Comparison of ENCODE assay signal across 8 cellular contexts in genomic region chr19:19460761-19461265, GRCh38. TPM values are rescaled to one million over a fixed set of nuclear protein-coding genes. Genes with fewer than 3 reads are reported as not detected.
DNase-seq lines count a peak whose midpoint lies in the region; ATAC-seq, FAIRE-seq and TF ChIP-seq lines count a peak whose summit lies in the region.

No MANE protein-coding gene starts in this region.

- TF ChIP-seq POLR2A in endothelial cell of umbilical vein (IDR thresholded peaks at IDR 0.05; ENCODE audit: low read depth, low read length), result no peak

- peak overlapping the region; percentile 99 for H3K27ac Mint-ChIP-seq in activated CD8-positive, alpha-beta T cell treated with anti-CD3 and anti-CD28 coated beads, Interleukin-2, amount 10 ng/mL, durations not matched to agents 7 days and 5 days
- peak overlapping the region; percentile 97 for H3K27ac Mint-ChIP-seq in nephron progenitor cell
- peak overlapping the region; percentile 90 to 97 for H3K27ac Mint-ChIP-seq in stimulated activated naive CD8-positive, alpha-beta T cell treated with anti-CD3 and anti-CD28 coated beads, Interleukin-15, amount 100 ng/mL, for 72 hours

- DNase-seq in activated CD8-positive, alpha-beta T cell treated with anti-CD3 and anti-CD28 coated beads, Interleukin-2, amount 10 ng/mL, durations not matched to agents 7 days and 5 days, result peak; percentile 80
- DNase-seq in endothelial cell of umbilical vein (ENCODE audit: low read depth, low spot score) (peak; percentile 11), nephron progenitor cell (peak; percentile 36)
- peak; percentile 57 to 65 for DNase-seq in stimulated activated naive CD8-positive, alpha-beta T cell treated with anti-CD3 and anti-CD28 coated beads, Interleukin-15, amount 100 ng/mL, for 72 hours

- intact Hi-C loops in endothelial cell of umbilical vein (cut with micrococcal nuclease), result loop anchor here (1.0 to 5.0 kb wide), 2 partner anchors 29 to 74 kb away; no protein-coding TSS in a partner anchor

- H3K9ac ChIP-seq in endothelial cell of umbilical vein (replicated peaks; ENCODE audit: extremely low read depth, insufficient read depth, low read length), result peak overlapping the region; percentile 50

- dilution Hi-C loops in endothelial cell of umbilical vein (cut with MboI; ENCODE audit: extremely low pct_ligation_motif_present, low sequenced_read_pairs), result no loop called here

- peaks cover 89% of the 10 kb centered on the region for H3K4me1 Mint-ChIP-seq in activated CD8-positive, alpha-beta T cell treated with anti-CD3 and anti-CD28 coated beads, Interleukin-2, amount 10 ng/mL, durations not matched to agents 7 days and 5 days (ENCODE audit: low read depth)
- peaks cover 72% of the 10 kb centered on the region for H3K4me1 Mint-ChIP-seq in nephron progenitor cell
- H3K4me1 Mint-ChIP-seq in stimulated activated naive CD8-positive, alpha-beta T cell treated with anti-CD3 and anti-CD28 coated beads, Interleukin-15, amount 100 ng/mL, for 72 hours, result peaks cover 96% of the 10 kb centered on the region

- peaks cover 0 to 10% of the 10 kb centered on the region in 2 experiments for H3K36me3 ChIP-seq in endothelial cell of umbilical vein (ENCODE audit: control insufficient read depth in 2 of 2, extremely low read depth in 1 of 2, insufficient read depth in 2 of 2, low read length in 2 of 2)

- H3K9me1 ChIP-seq in endothelial cell of umbilical vein (replicated peaks; ENCODE audit: control insufficient read depth, extremely low read depth, insufficient read depth, low read length), result no peaks in the 10 kb centered on the region

- H3K4me2 ChIP-seq in endothelial cell of umbilical vein (ENCODE audit: insufficient read depth, low read length), result peak overlapping the region; percentile 60

- peaks cover 89% of the 10 kb centered on the region for H3K79me2 ChIP-seq in endothelial cell of umbilical vein (ENCODE audit: control insufficient read depth, insufficient read depth, low read length)

- H3K27me3 ChIP-seq in endothelial cell of umbilical vein (ENCODE audit: control insufficient read depth in 2 of 2, insufficient read depth in 2 of 2, low read length in 2 of 2), result no peaks in the 10 kb centered on the region

- H3K4me3 Mint-ChIP-seq in activated CD8-positive, alpha-beta T cell treated with anti-CD3 and anti-CD28 coated beads, Interleukin-2, amount 10 ng/mL, durations not matched to agents 7 days and 5 days, result peak overlapping the region; percentile 64
- peak overlapping the region; percentile 34 for H3K4me3 Mint-ChIP-seq in nephron progenitor cell
- H3K4me3 Mint-ChIP-seq in stimulated activated naive CD8-positive, alpha-beta T cell treated with anti-CD3 and anti-CD28 coated beads, Interleukin-15, amount 100 ng/mL, for 72 hours, result peak overlapping the region; percentile 75 to 89

- FAIRE-seq in endothelial cell of umbilical vein (lab: Jason Lieb, UNC), result peak; percentile 93

- no TSS peak for BruUV-seq in endothelial cell of umbilical vein (replicated peaks; lab: Mats Ljungman, UMichigan)

- TF ChIP-seq CTCF in 22Rv1 (IDR thresholded peaks at IDR 0.05), result no peak
- no peak for TF ChIP-seq CTCF in endothelial cell of umbilical vein (IDR thresholded peaks at IDR 0.05; ENCODE audit: extremely low read depth in 1 of 2, insufficient read depth in 1 of 2, low read depth in 1 of 2, low read length in 2 of 2)
- TF ChIP-seq CTCF in nephron progenitor cell (IDR thresholded peaks at IDR 0.05), result no peak

- no peaks in the 10 kb centered on the region for H3K9me3 Mint-ChIP-seq in activated CD8-positive, alpha-beta T cell treated with anti-CD3 and anti-CD28 coated beads, Interleukin-2, amount 10 ng/mL, durations not matched to agents 7 days and 5 days (ENCODE audit: insufficient read depth)
- peaks cover 5% of the 10 kb centered on the region for H3K9me3 Mint-ChIP-seq in nephron progenitor cell
- peaks cover 0 to under 1% of the 10 kb centered on the region in 2 donors for H3K9me3 Mint-ChIP-seq in stimulated activated naive CD8-positive, alpha-beta T cell treated with anti-CD3 and anti-CD28 coated beads, Interleukin-15, amount 100 ng/mL, for 72 hours

- no peaks in the 10 kb centered on the region for H4K20me1 ChIP-seq in endothelial cell of umbilical vein (replicated peaks; ENCODE audit: control insufficient read depth, extremely low read depth, insufficient read depth, low read length)

- H3K9me3 ChIP-seq in endothelial cell of umbilical vein (replicated peaks; ENCODE audit: control insufficient read depth, insufficient read depth, low read length), result no peaks in the 10 kb centered on the region

- POLR2A ChIA-PET in activated CD8-positive, alpha-beta T cell treated with anti-CD3 and anti-CD28 coated beads, Interleukin-2, amount 10 ng/mL, durations not matched to agents 7 days and 5 days (lab: Charles Lee), result interaction anchor here (0.6 to 2.9 kb wide), 8 partner anchors 9 to 209 kb away, joined by 3 to 12 read pairs (median 3); partner anchors contain the start of genes GATAD2A, NDUFA13 and TSSK6
- POLR2A ChIA-PET in endothelial cell of umbilical vein (lab: Charles Lee), result no interaction called here

- H3K4me1 ChIP-seq in endothelial cell of umbilical vein (ENCODE audit: control insufficient read depth, extremely low read depth, insufficient read depth, low read length), result peaks cover 67% of the 10 kb centered on the region

- ATAC-seq in HG02885 (IDR thresholded peaks at IDR 0.05; ENCODE audit: poor library complexity, unreplicated experiment) (peak; percentile 35), GM18502 (IDR thresholded peaks at IDR 0.05; ENCODE audit: poor library complexity, unreplicated experiment) (no peak), HG02571 (IDR thresholded peaks at IDR 0.05; ENCODE audit: unreplicated experiment) (no peak)
- peak; percentile 73 for ATAC-seq in activated CD8-positive, alpha-beta T cell treated with anti-CD3 and anti-CD28 coated beads, Interleukin-2, amount 10 ng/mL, durations not matched to agents 7 days and 5 days
- ATAC-seq in stimulated activated naive CD8-positive, alpha-beta T cell treated with anti-CD3 and anti-CD28 coated beads, Interleukin-15, amount 100 ng/mL, for 72 hours, result peak; percentile 82

- CTCF ChIA-PET in activated CD8-positive, alpha-beta T cell treated with anti-CD3 and anti-CD28 coated beads, Interleukin-2, amount 10 ng/mL, durations not matched to agents 7 days and 5 days (lab: Charles Lee), result interaction anchor here (1.4 kb wide), 1 partner anchor 17 kb away, joined by 4 read pairs; no protein-coding TSS in a partner anchor
- CTCF ChIA-PET in endothelial cell of umbilical vein (lab: Charles Lee), result no interaction called here

- H3K36me3 Mint-ChIP-seq in activated CD8-positive, alpha-beta T cell treated with anti-CD3 and anti-CD28 coated beads, Interleukin-2, amount 10 ng/mL, durations not matched to agents 7 days and 5 days (ENCODE audit: low read depth), result peaks cover 54% of the 10 kb centered on the region
- H3K36me3 Mint-ChIP-seq in nephron progenitor cell (ENCODE audit: low read depth), result peaks cover 21% of the 10 kb centered on the region

- H3K4me3 ChIP-seq in endothelial cell of umbilical vein (replicated peaks in 1 of 3; ENCODE audit: insufficient read depth in 1 of 3, low read depth in 1 of 3, low read length in 3 of 3), result no peak overlapping the region

- no peak overlapping the region for H2AFZ ChIP-seq in endothelial cell of umbilical vein (ENCODE audit: low read depth, low read length)

- H3K27me3 Mint-ChIP-seq in activated CD8-positive, alpha-beta T cell treated with anti-CD3 and anti-CD28 coated beads, Interleukin-2, amount 10 ng/mL, durations not matched to agents 7 days and 5 days (ENCODE audit: low read depth), result no peaks in the 10 kb centered on the region
- H3K27me3 Mint-ChIP-seq in nephron progenitor cell (ENCODE audit: low read depth, poor library complexity), result no peaks in the 10 kb centered on the region
- no peaks in the 10 kb centered on the region for H3K27me3 Mint-ChIP-seq in stimulated activated naive CD8-positive, alpha-beta T cell treated with anti-CD3 and anti-CD28 coated beads, Interleukin-15, amount 100 ng/mL, for 72 hours

- H3K27ac ChIP-seq in 22Rv1 (peak overlapping the region; percentile 80), endothelial cell of umbilical vein (ENCODE audit: insufficient read depth, low read depth, low read length) (peak overlapping the region; percentile 91)

RNA-seq across cellular contexts. Expression of gene TSSK6, which starts 54.5 kb away (rescaled TPM):
- total RNA-seq in activated CD8-positive, alpha-beta T cell treated with anti-CD3 and anti-CD28 coated beads, Interleukin-2, amount 10 ng/mL, durations not matched to agents 7 days and 5 days, result 1 to 10 TPM; 3.4 to 3.9 TPM
- 0.35 and 0.82 TPM in 2 replicates for total RNA-seq in endothelial cell of umbilical vein
- 0.76 and 1.7 TPM in 2 replicates for polyA plus RNA-seq in endothelial cell of umbilical vein
- 0.26 and 0.38 TPM in 2 replicates for polyA plus RNA-seq in endothelial cell of umbilical vein (2011; cell fraction: cytosol; rRNA removed)
- polyA plus RNA-seq in endothelial cell of umbilical vein (2011; cell fraction: nucleus; rRNA removed), result 0.56 and 0.63 TPM in 2 replicates
- 0.15 and 0.50 TPM in 2 replicates for polyA plus RNA-seq in endothelial cell of umbilical vein (2012)
- polyA minus RNA-seq in endothelial cell of umbilical vein, result 0.36 and 0.42 TPM in 2 replicates
- polyA minus RNA-seq in endothelial cell of umbilical vein (2011; cell fraction: cytosol; rRNA and poly(A)+ RNA removed), result 2.8 TPM
- polyA minus RNA-seq in endothelial cell of umbilical vein (2011; cell fraction: nucleus; rRNA and poly(A)+ RNA removed), result 1.0 and 1.1 TPM in 2 replicates

RNA-seq across cellular contexts. Expression of gene NDUFA13, which starts 55.2 kb away (rescaled TPM):
- 100 to 1,000 TPM; 388 to 413 TPM for total RNA-seq in activated CD8-positive, alpha-beta T cell treated with anti-CD3 and anti-CD28 coated beads, Interleukin-2, amount 10 ng/mL, durations not matched to agents 7 days and 5 days
- 246 and 252 TPM in 2 replicates for total RNA-seq in endothelial cell of umbilical vein
- polyA plus RNA-seq in endothelial cell of umbilical vein, result 799 and 837 TPM in 2 replicates
- 504 and 596 TPM in 2 replicates for polyA plus RNA-seq in endothelial cell of umbilical vein (2011; cell fraction: cytosol; rRNA removed)
- polyA plus RNA-seq in endothelial cell of umbilical vein (2011; cell fraction: nucleus; rRNA removed), result 151 and 220 TPM in 2 replicates
- 252 and 475 TPM in 2 replicates for polyA plus RNA-seq in endothelial cell of umbilical vein (2012)
- 101 and 104 TPM in 2 replicates for polyA minus RNA-seq in endothelial cell of umbilical vein
- 86.4 TPM for polyA minus RNA-seq in endothelial cell of umbilical vein (2011; cell fraction: cytosol; rRNA and poly(A)+ RNA removed)
- 23.7 and 36.8 TPM in 2 replicates for polyA minus RNA-seq in endothelial cell of umbilical vein (2011; cell fraction: nucleus; rRNA and poly(A)+ RNA removed)

RNA-seq across cellular contexts. Expression of gene GATAD2A, which starts 55.3 kb away (rescaled TPM):
- 100 to 1,000 TPM; 180 TPM for total RNA-seq in activated CD8-positive, alpha-beta T cell treated with anti-CD3 and anti-CD28 coated beads, Interleukin-2, amount 10 ng/mL, durations not matched to agents 7 days and 5 days
- 134 and 138 TPM in 2 replicates for total RNA-seq in endothelial cell of umbilical vein
- 26.2 and 27.3 TPM in 2 replicates for polyA plus RNA-seq in endothelial cell of umbilical vein
- polyA plus RNA-seq in endothelial cell of umbilical vein (2011; cell fraction: cytosol; rRNA removed), result 43.0 and 43.3 TPM in 2 replicates
- 28.3 and 42.4 TPM in 2 replicates for polyA plus RNA-seq in endothelial cell of umbilical vein (2011; cell fraction: nucleus; rRNA removed)
- polyA plus RNA-seq in endothelial cell of umbilical vein (2012), result 61.3 and 62.1 TPM in 2 replicates
- 27.8 and 34.0 TPM in 2 replicates for polyA minus RNA-seq in endothelial cell of umbilical vein
- 42.5 TPM for polyA minus RNA-seq in endothelial cell of umbilical vein (2011; cell fraction: cytosol; rRNA and poly(A)+ RNA removed)
- 15.0 and 27.9 TPM in 2 replicates for polyA minus RNA-seq in endothelial cell of umbilical vein (2011; cell fraction: nucleus; rRNA and poly(A)+ RNA removed)

Comparison
In these comparisons a context has a peak if more than half of its experiments do, and no peak if none do; other contexts are left out.
1. ATAC-seq: peak in HG02885 (single experiment), activated CD8-positive, alpha-beta T cell treated with anti-CD3 and anti-CD28 coated beads, Interleukin-2, amount 10 ng/mL, durations not matched to agents 7 days and 5 days (single experiment) and stimulated activated naive CD8-positive, alpha-beta T cell treated with anti-CD3 and anti-CD28 coated beads, Interleukin-15, amount 100 ng/mL, for 72 hours (single experiment); none in GM18502 (single experiment) and HG02571 (single experiment).
2. DNase-seq: peak in every context shown above with its lines; median percentile 80 in activated CD8-positive, alpha-beta T cell treated with anti-CD3 and anti-CD28 coated beads, Interleukin-2, amount 10 ng/mL, durations not matched to agents 7 days and 5 days; 61 in stimulated activated naive CD8-positive, alpha-beta T cell treated with anti-CD3 and anti-CD28 coated beads, Interleukin-15, amount 100 ng/mL, for 72 hours; 36 in nephron progenitor cell; 11 in endothelial cell of umbilical vein.
3. Peak in every context shown above with its lines, with median percentiles within 50 percentile points of each other: H3K27ac Mint-ChIP-seq and H3K4me3 Mint-ChIP-seq.